8 cellular contexts compared by ENCODE assay signal in genomic region chr2:174395284-174395968, GRCh38. TPM values are rescaled to one million over a fixed set of nuclear protein-coding genes. Genes with fewer than 3 reads are reported as not detected.
DNase-seq lines count a peak whose midpoint lies in the region; ATAC-seq and TF ChIP-seq lines count a peak whose summit lies in the region.

A gene with protein sequence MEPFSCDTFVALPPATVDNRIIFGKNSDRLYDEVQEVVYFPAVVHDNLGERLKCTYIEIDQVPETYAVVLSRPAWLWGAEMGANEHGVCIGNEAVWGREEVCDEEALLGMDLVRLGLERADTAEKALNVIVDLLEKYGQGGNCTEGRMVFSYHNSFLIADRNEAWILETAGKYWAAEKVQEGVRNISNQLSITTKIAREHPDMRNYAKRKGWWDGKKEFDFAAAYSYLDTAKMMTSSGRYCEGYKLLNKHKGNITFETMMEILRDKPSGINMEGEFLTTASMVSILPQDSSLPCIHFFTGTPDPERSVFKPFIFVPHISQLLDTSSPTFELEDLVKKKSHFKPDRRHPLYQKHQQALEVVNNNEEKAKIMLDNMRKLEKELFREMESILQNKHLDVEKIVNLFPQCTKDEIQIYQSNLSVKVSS (plus strand): TSS chr2:174395730. CDS start chr2:174398284, 2,554 bp downstream.

- TF ChIP-seq POLR2A in esophagus squamous epithelium (IDR thresholded peaks at IDR 0.05): peak in 1 of 4 donors; percentile 6

- TF ChIP-seq CTCF in Panc1 (IDR thresholded peaks at IDR 0.05) (no peak), esophagus squamous epithelium (IDR thresholded peaks at IDR 0.05) (peak in 1 of 6 experiments; percentile 12)

- POLR2A ChIA-PET in Panc1 (lab: Charles Lee): no interaction called here

- in situ Hi-C loops in Panc1 (cut with HindIII; ENCODE audit: low pct_unique_long_range_greater_than_20kb, low sequenced_read_pairs): no loop called here

- peaks cover 13% of the 10 kb centered on the region for H3K4me1 ChIP-seq in Panc1 (ENCODE audit: control insufficient read depth, insufficient read depth, low read length)
- peaks cover 18 to 48% (median 25%) of the 10 kb centered on the region in 3 donors for H3K4me1 ChIP-seq in esophagus squamous epithelium

- DNase-seq in DMS53 (lab: John Stamatoyannopoulos, UW) (peak; percentile 97), Panc1 (ENCODE audit: low read depth, low spot score) (peak; percentile 59), esophagus squamous epithelium (lab: John Stamatoyannopoulos, UW) (peak; percentile 33), myocyte (ENCODE audit: low read depth) (peak; percentile 87)
- peak; percentile 78 to 82 for DNase-seq in activated T-cell treated with anti-CD3 and anti-CD28 coated beads, Interleukin-2, amount 50 U/mL, for 72 hours
- peak; percentile 49 to 71 for DNase-seq in stimulated activated CD8-positive, alpha-beta memory T cell treated with anti-CD3 and anti-CD28 coated beads, Interleukin-7, amount 100 ng/mL, for 48 hours (ENCODE audit: extremely low read depth in 1 of 2, low read depth in 1 of 2)

- ATAC-seq in GM21576 (IDR thresholded peaks at IDR 0.05; ENCODE audit: unreplicated experiment): peak; percentile 96
- ATAC-seq in Panc1: peak; percentile 99
- ATAC-seq in activated T-cell treated with anti-CD3 and anti-CD28 coated beads, Interleukin-2, amount 50 U/mL, for 72 hours (replicated peaks in 1 of 2): peak; percentile 93 to 96

- peaks cover 5 to 10% of the 10 kb centered on the region in 2 donors for H3K36me3 Mint-ChIP-seq in activated T-cell treated with anti-CD3 and anti-CD28 coated beads, Interleukin-2, amount 50 U/mL, for 72 hours (ENCODE audit: insufficient read depth in 2 of 2)

- H3K9me3 Mint-ChIP-seq in activated T-cell treated with anti-CD3 and anti-CD28 coated beads, Interleukin-2, amount 50 U/mL, for 72 hours: no peaks in the 10 kb centered on the region

- TF ChIP-seq EP300 in Ishikawa (IDR thresholded peaks at IDR 0.05; ENCODE audit: borderline replicate concordance): 0 out of 2 replicates have a peak, but pooled peaks have one; percentile 19

- intact Hi-C loops in Panc1 (cut with micrococcal nuclease; ENCODE audit: unreplicated experiment) (no loop called here), esophagus squamous epithelium (cut with DNase I) (no loop called here)

- H3K9me3 ChIP-seq in Panc1 (ENCODE audit: control insufficient read depth, insufficient read depth, low read depth, low read length): no peaks in the 10 kb centered on the region
- H3K9me3 ChIP-seq in esophagus squamous epithelium: no peaks in the 10 kb centered on the region

- H3K4me3 Mint-ChIP-seq in activated T-cell treated with anti-CD3 and anti-CD28 coated beads, Interleukin-2, amount 50 U/mL, for 72 hours: peak within 1 kb of the TSS; percentile 94 to 97

- H3K27ac Mint-ChIP-seq in activated T-cell treated with anti-CD3 and anti-CD28 coated beads, Interleukin-2, amount 50 U/mL, for 72 hours: peak within 1 kb of the TSS; percentile 93

- no peaks in the 10 kb centered on the region for H3K27me3 Mint-ChIP-seq in activated T-cell treated with anti-CD3 and anti-CD28 coated beads, Interleukin-2, amount 50 U/mL, for 72 hours (ENCODE audit: low read depth)

- peaks cover 41% of the 10 kb centered on the region for H3K4me1 Mint-ChIP-seq in activated T-cell treated with anti-CD3 and anti-CD28 coated beads, Interleukin-2, amount 50 U/mL, for 72 hours (ENCODE audit: low read depth)

- TSS peak; percentile 76 for BruUV-seq in Panc1 (replicated peaks; lab: Mats Ljungman, UMichigan)

- CTCF ChIA-PET in Panc1 (lab: Charles Lee): no interaction called here

- 1% methylated on average over 18 to 33 of the region's 35 CpGs for WGBS in esophagus squamous epithelium, 2 donors

- H3K36me3 ChIP-seq in Panc1 (ENCODE audit: control insufficient read depth, insufficient read depth, low read length) (peaks cover 8% of the 10 kb centered on the region), esophagus squamous epithelium (peaks cover 0 to 22% (median 0%) of the 10 kb centered on the region in 3 donors)

- TF ChIP-seq RAD21 in Ishikawa (IDR thresholded peaks at IDR 0.05; ENCODE audit: low read depth): no peak

- H3K4me3 ChIP-seq in Panc1 (ENCODE audit: low read depth in 2 of 2, low read length in 2 of 2) (peak within 1 kb of the TSS; percentile 91 to 100), esophagus squamous epithelium (peak within 1 kb of the TSS; percentile 66 to 93 (median 84))

- H3K27ac ChIP-seq in Panc1 (ENCODE audit: low read length) (peak within 1 kb of the TSS; percentile 95), esophagus squamous epithelium (peak within 1 kb of the TSS; percentile 80 to 91 (median 87))

- H3K27me3 ChIP-seq in Panc1 (ENCODE audit: control insufficient read depth, insufficient read depth, low read length) (no peaks in the 10 kb centered on the region), esophagus squamous epithelium (no peaks in the 10 kb centered on the region)

TF ChIP-seq in Ishikawa, 13 proteins besides CTCF, POLR2A, EP300 and RAD21:
- TF ChIP-seq ZBTB7A (IDR thresholded peaks at IDR 0.05; ENCODE audit: low read depth) (peak; percentile 77), YY1 (IDR thresholded peaks at IDR 0.05; ENCODE audit: low read depth) (peak; percentile 20; the same call in 1 of the 2 replicates), NFIC (IDR thresholded peaks at IDR 0.05) (0 out of 2 replicates have a peak, but pooled peaks have one; percentile 9), MAX (IDR thresholded peaks at IDR 0.05) (peak; percentile 73), EGR1 (IDR thresholded peaks at IDR 0.05) (peak; percentile 23; the same call in 1 of the 2 replicates), TCF12 (IDR thresholded peaks at IDR 0.05; ENCODE audit: low read depth) (peak; percentile 62; the same call in 1 of the 2 replicates), FOXM1 (IDR thresholded peaks at IDR 0.05; ENCODE audit: borderline replicate concordance, low read depth) (no peak), CREB1 (IDR thresholded peaks at IDR 0.05; ENCODE audit: low read depth) (no peak; the same call in 1 of the 2 replicates), TEAD4 (IDR thresholded peaks at IDR 0.05) (peak; percentile 53), TAF1 (IDR thresholded peaks at IDR 0.05; ENCODE audit: low read depth) (peak; percentile 65)
- TF ChIP-seq, protein P1, sequence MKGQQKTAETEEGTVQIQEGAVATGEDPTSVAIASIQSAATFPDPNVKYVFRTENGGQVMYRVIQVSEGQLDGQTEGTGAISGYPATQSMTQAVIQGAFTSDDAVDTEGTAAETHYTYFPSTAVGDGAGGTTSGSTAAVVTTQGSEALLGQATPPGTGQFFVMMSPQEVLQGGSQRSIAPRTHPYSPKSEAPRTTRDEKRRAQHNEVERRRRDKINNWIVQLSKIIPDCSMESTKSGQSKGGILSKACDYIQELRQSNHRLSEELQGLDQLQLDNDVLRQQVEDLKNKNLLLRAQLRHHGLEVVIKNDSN (IDR thresholded peaks at IDR 0.05): peak; percentile 54
- TF ChIP-seq, protein P2, sequence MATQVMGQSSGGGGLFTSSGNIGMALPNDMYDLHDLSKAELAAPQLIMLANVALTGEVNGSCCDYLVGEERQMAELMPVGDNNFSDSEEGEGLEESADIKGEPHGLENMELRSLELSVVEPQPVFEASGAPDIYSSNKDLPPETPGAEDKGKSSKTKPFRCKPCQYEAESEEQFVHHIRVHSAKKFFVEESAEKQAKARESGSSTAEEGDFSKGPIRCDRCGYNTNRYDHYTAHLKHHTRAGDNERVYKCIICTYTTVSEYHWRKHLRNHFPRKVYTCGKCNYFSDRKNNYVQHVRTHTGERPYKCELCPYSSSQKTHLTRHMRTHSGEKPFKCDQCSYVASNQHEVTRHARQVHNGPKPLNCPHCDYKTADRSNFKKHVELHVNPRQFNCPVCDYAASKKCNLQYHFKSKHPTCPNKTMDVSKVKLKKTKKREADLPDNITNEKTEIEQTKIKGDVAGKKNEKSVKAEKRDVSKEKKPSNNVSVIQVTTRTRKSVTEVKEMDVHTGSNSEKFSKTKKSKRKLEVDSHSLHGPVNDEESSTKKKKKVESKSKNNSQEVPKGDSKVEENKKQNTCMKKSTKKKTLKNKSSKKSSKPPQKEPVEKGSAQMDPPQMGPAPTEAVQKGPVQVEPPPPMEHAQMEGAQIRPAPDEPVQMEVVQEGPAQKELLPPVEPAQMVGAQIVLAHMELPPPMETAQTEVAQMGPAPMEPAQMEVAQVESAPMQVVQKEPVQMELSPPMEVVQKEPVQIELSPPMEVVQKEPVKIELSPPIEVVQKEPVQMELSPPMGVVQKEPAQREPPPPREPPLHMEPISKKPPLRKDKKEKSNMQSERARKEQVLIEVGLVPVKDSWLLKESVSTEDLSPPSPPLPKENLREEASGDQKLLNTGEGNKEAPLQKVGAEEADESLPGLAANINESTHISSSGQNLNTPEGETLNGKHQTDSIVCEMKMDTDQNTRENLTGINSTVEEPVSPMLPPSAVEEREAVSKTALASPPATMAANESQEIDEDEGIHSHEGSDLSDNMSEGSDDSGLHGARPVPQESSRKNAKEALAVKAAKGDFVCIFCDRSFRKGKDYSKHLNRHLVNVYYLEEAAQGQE (IDR thresholded peaks at IDR 0.05; ENCODE audit: low read depth): no peak

RNA-seq across cellular contexts. Expression of the gene that starts here (rescaled TPM):
- total RNA-seq in Panc1 (2021; ENCODE audit: unreplicated experiment) (16.2 TPM), esophagus squamous epithelium (10 to 100 TPM; 15.1 to 23.1 (median 18.7) TPM), myocyte (51.6 and 53.7 TPM in 2 replicates)
- 11.7 TPM for polyA plus RNA-seq in Panc1 (2012; ENCODE audit: insufficient read length)
- 10 to 100 TPM; 17.1 to 19.9 TPM for total RNA-seq in activated T-cell treated with anti-CD3 and anti-CD28 coated beads, Interleukin-2, amount 50 U/mL, for 72 hours
- polyA plus RNA-seq in myocyte (2012): 24.5 TPM

Comparison
In these comparisons a context has a peak if more than half of its experiments do, and no peak if none do; other contexts are left out.
1. Peak in every context shown above with its lines: DNase-seq, ATAC-seq, H3K4me3 ChIP-seq and H3K27ac ChIP-seq.
2. DNase-seq: peak in every context shown above with its lines; median percentile 97 in DMS53; 87 in myocyte; 80 in activated T-cell treated with anti-CD3 and anti-CD28 coated beads, Interleukin-2, amount 50 U/mL, for 72 hours; 60 in stimulated activated CD8-positive, alpha-beta memory T cell treated with anti-CD3 and anti-CD28 coated beads, Interleukin-7, amount 100 ng/mL, for 48 hours; 59 in Panc1; 33 in esophagus squamous epithelium.